Comparison of ENCODE assay signal across 1 cellular context in the genomic region with DNA sequence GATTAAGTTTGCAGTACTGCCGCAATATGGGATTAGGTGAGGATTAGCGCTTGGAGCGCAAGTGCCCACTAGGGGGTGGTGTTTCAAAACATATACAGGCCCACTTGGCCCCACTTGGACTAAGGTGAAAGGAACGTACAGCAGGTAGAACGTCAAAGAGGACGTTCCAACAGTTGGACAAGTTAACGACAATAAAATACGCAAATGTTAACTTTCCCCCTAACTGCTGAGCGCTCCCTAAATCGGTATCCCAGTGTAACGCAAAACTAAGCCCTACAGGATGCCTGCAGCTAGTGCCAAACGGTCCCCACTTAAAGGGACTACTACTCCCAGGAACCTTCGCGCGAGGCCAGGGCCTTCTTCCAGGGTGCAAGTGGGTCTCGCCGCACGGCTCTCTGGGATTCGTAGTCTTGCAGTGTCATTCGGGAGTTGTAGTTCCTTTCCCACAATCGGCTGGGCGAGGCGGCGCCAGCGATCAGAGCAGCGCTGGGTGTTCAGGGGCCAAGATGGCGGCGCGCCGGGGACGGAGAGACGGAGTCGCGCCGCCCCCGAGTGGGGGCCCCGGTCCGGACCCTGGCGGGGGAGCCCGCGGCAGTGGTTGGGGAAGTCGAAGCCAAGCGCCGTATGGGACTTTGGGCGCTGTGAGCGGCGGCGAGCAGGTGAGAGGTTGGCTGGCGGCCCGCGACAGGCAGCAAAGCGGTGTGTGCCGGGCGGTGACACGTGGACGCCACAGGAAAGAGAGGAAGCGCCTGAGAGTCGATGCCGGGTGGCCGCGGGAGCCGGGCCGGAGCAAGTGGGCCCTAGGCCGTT.
A peak's percentile ranks its signal among the peaks of the same experiment; 100 is the strongest.
TF ChIP-seq lines count a peak whose summit lies in the region.

A gene with protein sequence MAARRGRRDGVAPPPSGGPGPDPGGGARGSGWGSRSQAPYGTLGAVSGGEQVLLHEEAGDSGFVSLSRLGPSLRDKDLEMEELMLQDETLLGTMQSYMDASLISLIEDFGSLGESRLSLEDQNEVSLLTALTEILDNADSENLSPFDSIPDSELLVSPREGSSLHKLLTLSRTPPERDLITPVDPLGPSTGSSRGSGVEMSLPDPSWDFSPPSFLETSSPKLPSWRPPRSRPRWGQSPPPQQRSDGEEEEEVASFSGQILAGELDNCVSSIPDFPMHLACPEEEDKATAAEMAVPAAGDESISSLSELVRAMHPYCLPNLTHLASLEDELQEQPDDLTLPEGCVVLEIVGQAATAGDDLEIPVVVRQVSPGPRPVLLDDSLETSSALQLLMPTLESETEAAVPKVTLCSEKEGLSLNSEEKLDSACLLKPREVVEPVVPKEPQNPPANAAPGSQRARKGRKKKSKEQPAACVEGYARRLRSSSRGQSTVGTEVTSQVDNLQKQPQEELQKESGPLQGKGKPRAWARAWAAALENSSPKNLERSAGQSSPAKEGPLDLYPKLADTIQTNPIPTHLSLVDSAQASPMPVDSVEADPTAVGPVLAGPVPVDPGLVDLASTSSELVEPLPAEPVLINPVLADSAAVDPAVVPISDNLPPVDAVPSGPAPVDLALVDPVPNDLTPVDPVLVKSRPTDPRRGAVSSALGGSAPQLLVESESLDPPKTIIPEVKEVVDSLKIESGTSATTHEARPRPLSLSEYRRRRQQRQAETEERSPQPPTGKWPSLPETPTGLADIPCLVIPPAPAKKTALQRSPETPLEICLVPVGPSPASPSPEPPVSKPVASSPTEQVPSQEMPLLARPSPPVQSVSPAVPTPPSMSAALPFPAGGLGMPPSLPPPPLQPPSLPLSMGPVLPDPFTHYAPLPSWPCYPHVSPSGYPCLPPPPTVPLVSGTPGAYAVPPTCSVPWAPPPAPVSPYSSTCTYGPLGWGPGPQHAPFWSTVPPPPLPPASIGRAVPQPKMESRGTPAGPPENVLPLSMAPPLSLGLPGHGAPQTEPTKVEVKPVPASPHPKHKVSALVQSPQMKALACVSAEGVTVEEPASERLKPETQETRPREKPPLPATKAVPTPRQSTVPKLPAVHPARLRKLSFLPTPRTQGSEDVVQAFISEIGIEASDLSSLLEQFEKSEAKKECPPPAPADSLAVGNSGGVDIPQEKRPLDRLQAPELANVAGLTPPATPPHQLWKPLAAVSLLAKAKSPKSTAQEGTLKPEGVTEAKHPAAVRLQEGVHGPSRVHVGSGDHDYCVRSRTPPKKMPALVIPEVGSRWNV (N-terminal part only) (plus strand): TSS at position 478 of the 810 bp plus-strand sequence. CDS start 29 bp downstream, at position 507.

TF ChIP-seq in HCT116, 20 proteins besides CTCF, POLR2A, EP300 and RAD21 (continued from another document):
- TF ChIP-seq, protein P1, sequence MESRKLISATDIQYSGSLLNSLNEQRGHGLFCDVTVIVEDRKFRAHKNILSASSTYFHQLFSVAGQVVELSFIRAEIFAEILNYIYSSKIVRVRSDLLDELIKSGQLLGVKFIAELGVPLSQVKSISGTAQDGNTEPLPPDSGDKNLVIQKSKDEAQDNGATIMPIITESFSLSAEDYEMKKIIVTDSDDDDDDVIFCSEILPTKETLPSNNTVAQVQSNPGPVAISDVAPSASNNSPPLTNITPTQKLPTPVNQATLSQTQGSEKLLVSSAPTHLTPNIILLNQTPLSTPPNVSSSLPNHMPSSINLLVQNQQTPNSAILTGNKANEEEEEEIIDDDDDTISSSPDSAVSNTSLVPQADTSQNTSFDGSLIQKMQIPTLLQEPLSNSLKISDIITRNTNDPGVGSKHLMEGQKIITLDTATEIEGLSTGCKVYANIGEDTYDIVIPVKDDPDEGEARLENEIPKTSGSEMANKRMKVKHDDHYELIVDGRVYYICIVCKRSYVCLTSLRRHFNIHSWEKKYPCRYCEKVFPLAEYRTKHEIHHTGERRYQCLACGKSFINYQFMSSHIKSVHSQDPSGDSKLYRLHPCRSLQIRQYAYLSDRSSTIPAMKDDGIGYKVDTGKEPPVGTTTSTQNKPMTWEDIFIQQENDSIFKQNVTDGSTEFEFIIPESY (IDR thresholded peaks at IDR 0.05; ENCODE audit: extremely low read depth, insufficient replicate concordance, low read length) = peak; percentile 84
- TF ChIP-seq POLR2AphosphoS5 (IDR thresholded peaks at IDR 0.05; ENCODE audit: low read depth, low read length) = peak; percentile 90
- TF ChIP-seq YY1 (IDR thresholded peaks at IDR 0.05; ENCODE audit: extremely low read depth, insufficient replicate concordance, low read depth, low read length) = peak; percentile 96
- TF ChIP-seq JUND (IDR thresholded peaks at IDR 0.05) = no peak
